14 cellular contexts compared by ENCODE assay signal in the genomic region with DNA sequence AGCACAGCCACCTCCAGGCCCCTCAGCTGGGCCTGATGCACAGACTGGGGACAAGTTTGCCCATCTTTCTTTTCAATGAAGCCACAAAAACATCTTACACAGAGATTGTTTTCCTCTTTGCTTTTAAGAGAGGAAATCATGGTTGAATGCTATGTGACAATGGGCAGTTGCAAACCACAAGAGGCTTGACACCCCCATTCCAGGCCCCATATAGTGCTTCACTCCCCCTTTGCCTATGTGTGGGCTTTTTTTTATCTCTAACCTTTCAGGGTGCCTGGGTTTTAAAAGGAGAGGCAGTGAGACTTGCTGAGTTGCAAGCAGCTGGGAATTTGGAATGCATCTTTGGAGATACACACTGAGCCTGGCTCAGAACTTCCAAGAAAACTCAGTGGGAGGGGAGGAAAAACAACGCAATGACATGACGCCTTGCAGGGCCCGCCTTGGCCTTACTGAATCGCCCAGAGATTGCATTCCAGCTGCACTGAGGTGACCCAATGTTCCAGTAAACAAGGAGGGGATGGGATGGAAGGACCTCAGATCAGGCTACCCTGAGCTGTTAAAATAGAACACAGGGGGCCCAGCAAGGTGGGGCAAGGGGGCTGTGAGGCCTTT.
DNase-seq lines count a peak whose midpoint lies in the region; ATAC-seq and TF ChIP-seq lines count a peak whose summit lies in the region.
"Had no signal": no experiment of that assay in that cellular context is flagged by ENCODE, and none has a peak within 500 bp of the region (broad histone marks: within the 10 kb centered on the region; RNA-seq: fewer than 3 reads in every experiment).

No MANE protein-coding gene starts in this region.

- H3K4me1 ChIP-seq in adipocyte (ENCODE audit: control insufficient read depth, insufficient read depth, low read length) (peaks cover 68% of the 10 kb centered on the region), upper lobe of right lung (peaks cover 22% of the 10 kb centered on the region)

- intact Hi-C loops in Right ventricle myocardium superior (cut with DNase I) (no loop called here), upper lobe of right lung (cut with DNase I) (no loop called here)

- peak overlapping the region; percentile 63 for H3K27ac ChIP-seq in upper lobe of right lung
- H3K27ac ChIP-seq: KMS-11 had no signal

- no peaks in the 10 kb centered on the region for H3K27me3 ChIP-seq in adipocyte (replicated peaks; ENCODE audit: control insufficient read depth, insufficient read depth, low read length)
- no peaks in the 10 kb centered on the region for H3K27me3 ChIP-seq in upper lobe of right lung

- ATAC-seq in Right ventricle myocardium superior (ENCODE audit: poor library complexity): peak; percentile 88
- peak; percentile 84 for ATAC-seq in omental fat pad (ENCODE audit: low FRiP score)
- peak; percentile 61 for ATAC-seq in upper lobe of right lung
- no peak for ATAC-seq in GM21360 (IDR thresholded peaks at IDR 0.05; ENCODE audit: unreplicated experiment)
- no peak for ATAC-seq in GM18502 (IDR thresholded peaks at IDR 0.05; ENCODE audit: poor library complexity, unreplicated experiment)
- ATAC-seq: activated CD8-positive, alpha-beta memory T cell treated with anti-CD3 and anti-CD28 coated beads, Interleukin-2, amount 10 ng/mL, durations not matched to agents 7 days and 5 days; PC-3 had no signal

- DNase-seq in adipocyte (ENCODE audit: low read depth) (peak; percentile 24), Right ventricle myocardium superior (peak; percentile 78), omental fat pad (ENCODE audit: low spot score) (peak; percentile 29), upper lobe of right lung (no peak)
- no peak for DNase-seq in activated T-cell treated with anti-CD3 and anti-CD28 coated beads, Interleukin-2, amount 50 U/mL, for 48 hours
- DNase-seq: activated CD8-positive, alpha-beta memory T cell treated with anti-CD3 and anti-CD28 coated beads, Interleukin-2, amount 10 ng/mL, durations not matched to agents 7 days and 5 days; anterior cingulate cortex; COR-L47; NCI-H2107; PC-3; T-helper 9 cell had no signal

- TF ChIP-seq CTCF in omental fat pad (IDR thresholded peaks at IDR 0.05) (no peak), upper lobe of right lung (IDR thresholded peaks at IDR 0.05) (no peak)

- H3K9me3 ChIP-seq in adipocyte (ENCODE audit: control insufficient read depth, low read length): no peaks in the 10 kb centered on the region
- H3K9me3 ChIP-seq in upper lobe of right lung: no peaks in the 10 kb centered on the region

- no peaks in the 10 kb centered on the region for H3K36me3 ChIP-seq in adipocyte (ENCODE audit: control insufficient read depth, insufficient read depth, low read length, severe bottlenecking)
- H3K36me3 ChIP-seq in upper lobe of right lung: no peaks in the 10 kb centered on the region

- H3K4me3 ChIP-seq in adipocyte (ENCODE audit: low read length): no peak overlapping the region
- H3K4me3 ChIP-seq in upper lobe of right lung: no peak overlapping the region

- H3K9ac ChIP-seq in adipocyte (ENCODE audit: low read length): peak overlapping the region; percentile 70
- H3K9ac ChIP-seq: KMS-11 had no signal

Comparison
In these comparisons a context has a peak if more than half of its experiments do, and no peak if none do; other contexts are left out.
1. DNase-seq: peak in adipocyte (single experiment), Right ventricle myocardium superior (single experiment) and omental fat pad (single experiment); none in upper lobe of right lung (single experiment) and activated T-cell treated with anti-CD3 and anti-CD28 coated beads, Interleukin-2, amount 50 U/mL, for 48 hours (0 of 2).
2. ATAC-seq: peak in Right ventricle myocardium superior (single experiment), omental fat pad (single experiment) and upper lobe of right lung (single experiment); none in GM21360 (single experiment) and GM18502 (single experiment).